In the genomic region with DNA sequence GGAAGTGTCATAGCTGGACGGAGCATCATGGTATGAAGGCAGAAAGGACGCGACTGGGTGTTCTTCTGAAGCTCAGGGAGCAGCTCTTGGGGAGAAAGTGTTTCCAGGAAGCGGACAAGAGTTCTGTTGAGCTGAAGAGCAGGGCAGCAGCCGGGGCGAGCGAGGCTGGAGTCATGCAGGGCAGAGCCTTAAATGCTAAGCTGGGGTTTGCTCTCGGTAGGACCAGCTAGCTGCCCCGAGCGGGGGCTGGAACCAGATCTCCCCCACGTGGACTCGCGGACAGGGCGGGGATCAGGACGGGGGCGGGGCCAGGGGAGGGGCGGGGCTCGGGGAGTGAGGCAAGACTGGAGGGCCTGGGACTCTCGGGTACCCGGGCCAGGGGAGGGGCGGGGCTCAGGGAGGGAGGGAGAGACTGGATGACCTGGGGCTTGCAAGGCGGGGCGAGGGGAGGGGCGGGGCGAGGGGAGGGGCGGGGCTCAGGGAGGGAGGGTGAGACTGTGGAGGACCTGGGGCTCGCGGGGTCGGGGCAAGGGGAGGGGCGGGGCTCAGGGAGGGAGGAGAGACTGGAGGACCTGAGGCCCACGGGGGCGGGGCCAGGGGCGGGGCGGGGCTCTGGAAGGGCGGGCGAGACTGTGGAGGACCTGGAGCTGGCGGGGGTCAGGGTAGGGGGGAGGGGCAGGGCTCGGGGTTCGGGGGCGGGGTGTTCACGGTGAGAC, we compare ENCODE assay signal across 8 cellular contexts. TPM values are rescaled to one million over a fixed set of nuclear protein-coding genes. Genes with fewer than 3 reads are reported as not detected.
DNase-seq lines count a peak whose midpoint lies in the region; ATAC-seq and TF ChIP-seq lines count a peak whose summit lies in the region.

No MANE protein-coding gene starts in this region.

- TF ChIP-seq CTCF in OCI-LY7 (conservative IDR thresholded peaks at IDR 0.05; ENCODE audit: low read length) (no peak), mucosa of descending colon (IDR thresholded peaks at IDR 0.05) (no peak)

- H3K4me2 ChIP-seq in OCI-LY7 (ENCODE audit: low read length) = peak overlapping the region; percentile 99

- CTCF ChIA-PET in OCI-LY7 (lab: Charles Lee; ENCODE audit: unreplicated experiment) = interaction anchor here (0.6 to 0.7 kb wide), 2 partner anchors 39 to 175 kb away, joined by 5 read pairs; no protein-coding TSS in a partner anchor

- POLR2A ChIA-PET in OCI-LY7 (lab: Charles Lee) = interaction anchor here (0.5 to 1.8 kb wide), 4 partner anchors 8 to 131 kb away, joined by 3 to 5 read pairs (median 4); no protein-coding TSS in a partner anchor

- no peaks in the 10 kb centered on the region for H4K20me1 ChIP-seq in OCI-LY7 (ENCODE audit: insufficient read depth, low read length)

- no TSS peak for BruUV-seq in OCI-LY7 (replicated peaks; lab: Mats Ljungman, UMichigan)

- H3K4me1 ChIP-seq in OCI-LY7 (ENCODE audit: insufficient read depth, low read length, poor library complexity, severe bottlenecking) (peaks cover 14% of the 10 kb centered on the region), mucosa of descending colon (ENCODE audit: low read depth) (peaks cover 10% of the 10 kb centered on the region)

- intact Hi-C loops in OCI-LY7 (cut with micrococcal nuclease; ENCODE audit: unreplicated experiment) = loop anchor here (2.0 to 10.0 kb wide), 3 partner anchors 94 to 258 kb away; partner anchors contain the start of genes MTHFS and ZFAND6
- intact Hi-C loops in mucosa of descending colon (cut with DNase I, micrococcal nuclease) = no loop called here

- no peak overlapping the region for H3K27ac ChIP-seq in OCI-LY7 (ENCODE audit: low read depth, low read length, poor library complexity, severe bottlenecking)
- H3K27ac ChIP-seq in epithelial cell of prostate = peak overlapping the region; percentile 33

- H3K79me2 ChIP-seq in OCI-LY7 (ENCODE audit: insufficient read depth, low read depth, low read length) = no peaks in the 10 kb centered on the region

- peak overlapping the region; percentile 99 for H2AFZ ChIP-seq in OCI-LY7 (ENCODE audit: low read length)

- DNase-seq in CD1c-positive myeloid dendritic cell (ENCODE audit: extremely low spot score) (peak; percentile 80), HT1080 (ENCODE audit: low read depth) (peak; percentile 69), OCI-LY7 (ENCODE audit: low spot score) (peak; percentile 91), activated T-cell treated with anti-CD3 and anti-CD28 coated beads for 4 hours (peak; percentile 83), epithelial cell of prostate (ENCODE audit: low read depth, low spot score) (peak; percentile 64), mucosa of descending colon (peak; percentile 97 to 99 (median 98))
- DNase-seq in stimulated activated CD8-positive, alpha-beta memory T cell treated with anti-CD3 and anti-CD28 coated beads, Interleukin-15, amount 100 ng/mL, for 48 hours (ENCODE audit: low read depth in 2 of 2) = peak; percentile 89

- H3K4me3 ChIP-seq in OCI-LY7 (ENCODE audit: low read depth, low read length, poor library complexity, severe bottlenecking) (peak overlapping the region; percentile 73), mucosa of descending colon (peak overlapping the region; percentile 14)

- H3K9me3 ChIP-seq in OCI-LY7 (ENCODE audit: low read length) (no peaks in the 10 kb centered on the region), mucosa of descending colon (no peaks in the 10 kb centered on the region)

- no peaks in the 10 kb centered on the region for H3K9me2 ChIP-seq in OCI-LY7 (ENCODE audit: insufficient read depth, low read length)

- ATAC-seq in GM19467 (IDR thresholded peaks at IDR 0.05; ENCODE audit: unreplicated experiment) (peak; percentile 47), mucosa of descending colon (peak; percentile 93)

- H3K36me3 ChIP-seq in OCI-LY7 (ENCODE audit: insufficient read depth, low read length) (no peaks in the 10 kb centered on the region), mucosa of descending colon (ENCODE audit: low read depth) (no peaks in the 10 kb centered on the region)

RNA-seq across cellular contexts. Expression of gene FAH, which starts 0.5 kb away (rescaled TPM):
- total RNA-seq in HT1080 (2014; rRNA removed; shearing (Covaris generic)) = 67.8 and 71.9 TPM in 2 replicates
- 42.1 and 42.5 TPM in 2 replicates for polyA plus RNA-seq in HT1080 (2015; cell fraction: cytosol; rRNA removed)
- 52.2 and 59.6 TPM in 2 replicates for polyA plus RNA-seq in HT1080 (2015; cell fraction: nucleus; rRNA removed)
- 9.4 and 11.9 TPM in 2 replicates for total RNA-seq in OCI-LY7 (2014; rRNA removed; shearing (Covaris generic))
- 15.3 and 18.4 TPM in 2 replicates for total RNA-seq in OCI-LY7 (2022)
- total RNA-seq in mucosa of descending colon = 10 to 100 TPM; 19.1 to 21.9 (median 20.0) TPM
